Comparison of ENCODE assay signal across 2 cellular contexts in genomic region chr11:86358720-86359119, GRCh38.
TF ChIP-seq lines count a peak whose summit lies in the region.

No MANE protein-coding gene starts in this region.

TF ChIP-seq in K562, 482 proteins besides CTCF, POLR2A, EP300 and RAD21 (continues in another document):
- no peak for TF ChIP-seq ZNF140 (CRISPR knock-in tag; IDR thresholded peaks at IDR 0.05)
- no peak for TF ChIP-seq NR2C2 (CRISPR knock-in tag; IDR thresholded peaks at IDR 0.05)
- TF ChIP-seq NR2C2 (tag; IDR thresholded peaks at IDR 0.05), result no peak
- TF ChIP-seq NFE2L1 (tag; IDR thresholded peaks at IDR 0.05; ENCODE audit: borderline replicate concordance, low read depth), result no peak
- TF ChIP-seq CTCFL (IDR thresholded peaks at IDR 0.05; ENCODE audit: borderline replicate concordance, insufficient read depth, low read depth, low read length, poor library complexity, severe bottlenecking), result no peak
- no peak for TF ChIP-seq FOXK2 (conservative IDR thresholded peaks at IDR 0.05 in 1 of 2, IDR thresholded peaks at IDR 0.05 in 1 of 2; ENCODE audit: low read depth in 2 of 2)
- no peak for TF ChIP-seq ZNF655 (CRISPR knock-in tag; IDR thresholded peaks at IDR 0.05)
- no peak for TF ChIP-seq HNRNPL (IDR thresholded peaks at IDR 0.05; ENCODE audit: low read depth, low read length)
- no peak for TF ChIP-seq BRF1 (IDR thresholded peaks at IDR 0.05; ENCODE audit: borderline replicate concordance, extremely low read depth, insufficient read length)
- TF ChIP-seq CXXC5 (CRISPR knock-in tag; IDR thresholded peaks at IDR 0.05), result 0 out of 2 replicates have a peak, but pooled peaks have one; percentile 10
- no peak for TF ChIP-seq PHTF2 (CRISPR knock-in tag; IDR thresholded peaks at IDR 0.05)
- no peak for TF ChIP-seq ZNF785 (CRISPR knock-in tag; IDR thresholded peaks at IDR 0.05)
- TF ChIP-seq ZNF41 (CRISPR knock-in tag; conservative IDR thresholded peaks at IDR 0.05), result peak; percentile 74; the same call in 1 of the 2 replicates
- no peak for TF ChIP-seq KHSRP (IDR thresholded peaks at IDR 0.05)
- no peak for TF ChIP-seq ZKSCAN8 (CRISPR knock-in tag; IDR thresholded peaks at IDR 0.05)
- peak; percentile 31; the same call in 1 of the 2 replicates for TF ChIP-seq ZBTB12 (CRISPR knock-in tag; IDR thresholded peaks at IDR 0.05)
- TF ChIP-seq ZNF639 (CRISPR knock-in tag; conservative IDR thresholded peaks at IDR 0.05 in 1 of 2, IDR thresholded peaks at IDR 0.05 in 1 of 2), result 0 out of 4 replicates have a peak, but pooled peaks of 1 of the 2 experiments have one; percentile 31
- no peak for TF ChIP-seq ZNF740 (CRISPR knock-in tag; IDR thresholded peaks at IDR 0.05)
- peak in 1 of 2 experiments; percentile 69; a peak in 1 of 4 replicates for TF ChIP-seq ZNF740 (tag; IDR thresholded peaks at IDR 0.05)
- TF ChIP-seq NONO (IDR thresholded peaks at IDR 0.05; ENCODE audit: low read depth in 2 of 2, low read length in 1 of 2), result no peak

TF ChIP-seq in neural cell, 6 proteins besides CTCF, POLR2A, EP300 and RAD21:
- TF ChIP-seq POLR2AphosphoS5 (IDR thresholded peaks at IDR 0.05) (no peak), REST (IDR thresholded peaks at IDR 0.05; ENCODE audit: borderline replicate concordance) (no peak), SMC3 (conservative IDR thresholded peaks at IDR 0.05; ENCODE audit: poor library complexity) (no peak), EZH2 (IDR thresholded peaks at IDR 0.05; ENCODE audit: borderline replicate concordance, insufficient read depth, low read length, poor library complexity, severe bottlenecking) (no peak), MXI1 (conservative IDR thresholded peaks at IDR 0.05; ENCODE audit: poor library complexity, severe bottlenecking) (no peak), TAF1 (IDR thresholded peaks at IDR 0.05; ENCODE audit: low read depth) (no peak)
